23 cellular contexts compared by ENCODE assay signal in the genomic region with DNA sequence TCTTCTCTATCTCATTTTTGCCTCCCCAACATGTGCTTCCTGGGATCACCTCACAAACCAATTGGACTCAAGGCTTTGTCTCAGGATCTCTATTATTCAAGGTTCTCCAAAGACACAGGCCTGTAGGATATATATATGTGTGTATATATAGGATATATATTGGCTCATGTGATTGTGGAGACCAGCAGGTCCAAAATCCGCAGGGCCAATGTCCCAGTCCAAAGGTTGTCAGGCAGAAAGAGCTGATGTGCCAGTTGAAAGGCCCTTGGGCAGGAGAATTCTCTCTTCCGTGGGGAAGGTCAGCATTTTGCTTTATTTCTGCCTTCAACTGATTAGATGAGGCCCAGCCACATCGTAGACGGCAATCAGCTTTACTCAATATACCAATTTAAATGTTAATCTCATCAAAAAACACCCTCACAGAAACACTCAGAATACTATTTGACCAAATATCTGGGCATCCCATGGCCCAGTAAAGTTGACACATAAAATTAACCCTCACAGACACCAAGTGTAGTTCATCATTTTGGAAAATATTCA. TPM values are rescaled to one million over a fixed set of nuclear protein-coding genes. Genes with fewer than 3 reads are reported as not detected.
DNase-seq lines count a peak whose midpoint lies in the region; FAIRE-seq and TF ChIP-seq lines count a peak whose summit lies in the region.
"Had no signal": no experiment of that assay in that cellular context is flagged by ENCODE, and none has a peak within 500 bp of the region (broad histone marks: within the 10 kb centered on the region; RNA-seq: fewer than 3 reads in every experiment).

No MANE protein-coding gene starts in this region.

- peaks cover 5% of the 10 kb centered on the region for H4K20me1 ChIP-seq in astrocyte (ENCODE audit: insufficient read depth, low read length)
- H4K20me1 ChIP-seq in neural progenitor cell (ENCODE audit: low read depth): peaks cover 43% of the 10 kb centered on the region

- TF ChIP-seq CTCF in astrocyte (IDR thresholded peaks at IDR 0.05; ENCODE audit: insufficient read depth, low read depth, low read length) (no peak), mesothelial cell of epicardium (IDR thresholded peaks at IDR 0.05; ENCODE audit: unreplicated experiment) (no peak), neural progenitor cell (IDR thresholded peaks at IDR 0.05) (no peak), brain microvascular endothelial cell (IDR thresholded peaks at IDR 0.05; ENCODE audit: low read depth, low read length, missing control alignments) (no peak)

- H2AFZ ChIP-seq in astrocyte (ENCODE audit: low read depth, low read length): no peak overlapping the region
- no peak overlapping the region for H2AFZ ChIP-seq in neural progenitor cell (replicated peaks)

- no peak overlapping the region for H3K4me3 ChIP-seq in astrocyte (ENCODE audit: insufficient read depth, low read depth, low read length)
- no peak overlapping the region for H3K4me3 ChIP-seq in neural progenitor cell
- no peak overlapping the region for H3K4me3 ChIP-seq in brain microvascular endothelial cell (ENCODE audit: low read depth, low read length)
- H3K4me3 ChIP-seq: MG63 had no signal

- no peaks in the 10 kb centered on the region for H3K9me3 Mint-ChIP-seq in activated naive CD4-positive, alpha-beta T cell treated with anti-CD3 and anti-CD28 coated beads, Interleukin-2, amount 10 ng/mL, durations not matched to agents 7 days and 5 days
- H3K9me3 Mint-ChIP-seq in astrocyte (ENCODE audit: unreplicated experiment) (peaks cover 2% of the 10 kb centered on the region), mesothelial cell of epicardium (no peaks in the 10 kb centered on the region), neural progenitor cell (peaks cover 2% of the 10 kb centered on the region)

- H3K27ac ChIP-seq in astrocyte (ENCODE audit: low read depth, low read length) (no peak overlapping the region), neural progenitor cell (no peak overlapping the region), brain microvascular endothelial cell (no peak overlapping the region)

- H3K4me2 ChIP-seq in astrocyte (ENCODE audit: low read length) (no peak overlapping the region), neural progenitor cell (no peak overlapping the region)

- H3K9ac ChIP-seq in astrocyte (ENCODE audit: low read length) (no peak overlapping the region), neural progenitor cell (no peak overlapping the region)

- H3K27ac Mint-ChIP-seq in activated naive CD4-positive, alpha-beta T cell treated with anti-CD3 and anti-CD28 coated beads, Interleukin-2, amount 10 ng/mL, durations not matched to agents 7 days and 5 days: no peak overlapping the region
- H3K27ac Mint-ChIP-seq in astrocyte (ENCODE audit: unreplicated experiment) (no peak overlapping the region), mesothelial cell of epicardium (no peak overlapping the region), neural progenitor cell (no peak overlapping the region)
- H3K27ac Mint-ChIP-seq: CD14-positive monocyte had no signal

- H3K4me3 Mint-ChIP-seq in activated naive CD4-positive, alpha-beta T cell treated with anti-CD3 and anti-CD28 coated beads, Interleukin-2, amount 10 ng/mL, durations not matched to agents 7 days and 5 days: peak overlapping the region; percentile 63
- H3K4me3 Mint-ChIP-seq in astrocyte (ENCODE audit: unreplicated experiment) (peak overlapping the region; percentile 86), mesothelial cell of epicardium (peak overlapping the region; percentile 8), neural progenitor cell (peak overlapping the region; percentile 87)

- no peak for DNase-seq in activated naive CD4-positive, alpha-beta T cell treated with anti-CD3 and anti-CD28 coated beads, Interleukin-2, amount 10 ng/mL, durations not matched to agents 7 days and 5 days
- no peak for DNase-seq in activated naive CD4-positive, alpha-beta T cell treated with Interleukin-2 at 50 U/mL for 16 hours
- DNase-seq in astrocyte (ENCODE audit: low read depth) (no peak), mesothelial cell of epicardium (ENCODE audit: low spot score in 2 of 2, unreplicated experiment in 2 of 2) (no peak), neural progenitor cell (ENCODE audit: low spot score) (no peak), brain microvascular endothelial cell (no peak), superior temporal gyrus (ENCODE audit: extremely low spot score) (no peak), Kasumi-1 (lab: John Stamatoyannopoulos, UW) (no peak)
- DNase-seq: BE2C, DMS153, MG63, NCI-H1105 treated with DMSO at 0.1 percent for 48 hours, NCI-H146, NCI-H1930, NCI-H2107, NCI-H524 treated with DMSO at 0.1 percent for 48 hours, NCI-H774, SIG-M5 had no signal

- FAIRE-seq in astrocyte (lab: Jason Lieb, UNC): no peak
- FAIRE-seq: GM18507, H54, HTR-8/SVneo, RCC 7860 had no signal

- peaks cover 14% of the 10 kb centered on the region for H3K36me3 Mint-ChIP-seq in activated naive CD4-positive, alpha-beta T cell treated with anti-CD3 and anti-CD28 coated beads, Interleukin-2, amount 10 ng/mL, durations not matched to agents 7 days and 5 days
- H3K36me3 Mint-ChIP-seq in astrocyte (ENCODE audit: low read depth, unreplicated experiment) (peaks cover 5% of the 10 kb centered on the region), mesothelial cell of epicardium (no peaks in the 10 kb centered on the region), neural progenitor cell (no peaks in the 10 kb centered on the region)

- CTCF ChIA-PET in activated naive CD4-positive, alpha-beta T cell treated with anti-CD3 and anti-CD28 coated beads, Interleukin-2, amount 10 ng/mL, durations not matched to agents 7 days and 5 days (lab: Charles Lee): no interaction called here

- in situ Hi-C loops in brain microvascular endothelial cell (cut with HindIII; ENCODE audit: low pct_ligation_motif_present, low sequenced_read_pairs): no loop called here

- H3K36me3 ChIP-seq in astrocyte (ENCODE audit: insufficient read depth, low read length): no peaks in the 10 kb centered on the region
- no peaks in the 10 kb centered on the region for H3K36me3 ChIP-seq in neural progenitor cell
- H3K36me3 ChIP-seq in brain microvascular endothelial cell (replicated peaks): no peaks in the 10 kb centered on the region
- H3K36me3 ChIP-seq: BE2C, MG63 had no signal

- H3K27me3 ChIP-seq in astrocyte (ENCODE audit: insufficient read depth, low read length) (peaks cover 23% of the 10 kb centered on the region), neural progenitor cell (peaks cover 33% of the 10 kb centered on the region), brain microvascular endothelial cell (replicated peaks) (peaks cover 7% of the 10 kb centered on the region)
- H3K27me3 ChIP-seq: BE2C, MG63 had no signal

- H3K4me1 ChIP-seq in astrocyte (ENCODE audit: insufficient read depth, low read length) (peaks cover 7% of the 10 kb centered on the region), neural progenitor cell (peaks cover 24% of the 10 kb centered on the region)
- H3K4me1 ChIP-seq: BE2C had no signal

- peaks cover 51% of the 10 kb centered on the region for H3K27me3 Mint-ChIP-seq in activated naive CD4-positive, alpha-beta T cell treated with anti-CD3 and anti-CD28 coated beads, Interleukin-2, amount 10 ng/mL, durations not matched to agents 7 days and 5 days
- H3K27me3 Mint-ChIP-seq in astrocyte (ENCODE audit: low read depth, unreplicated experiment): peaks cover 13% of the 10 kb centered on the region
- peaks cover 47% of the 10 kb centered on the region for H3K27me3 Mint-ChIP-seq in mesothelial cell of epicardium (ENCODE audit: low read depth)
- H3K27me3 Mint-ChIP-seq in neural progenitor cell (ENCODE audit: insufficient read depth, low read depth): peaks cover 13% of the 10 kb centered on the region

- H3F3A ChIP-seq in neural progenitor cell (ENCODE audit: low read depth): peaks cover 10% of the 10 kb centered on the region

- peaks cover 7% of the 10 kb centered on the region for H3K9me3 ChIP-seq in astrocyte (ENCODE audit: insufficient read depth, low read depth, low read length)
- no peaks in the 10 kb centered on the region for H3K9me3 ChIP-seq in neural progenitor cell (ENCODE audit: low read depth)
- H3K9me3 ChIP-seq: MG63 had no signal

- H3K79me2 ChIP-seq in astrocyte (ENCODE audit: insufficient read depth, low read length) (no peaks in the 10 kb centered on the region), neural progenitor cell (ENCODE audit: low read depth) (no peaks in the 10 kb centered on the region)

- H3K4me1 Mint-ChIP-seq in activated naive CD4-positive, alpha-beta T cell treated with anti-CD3 and anti-CD28 coated beads, Interleukin-2, amount 10 ng/mL, durations not matched to agents 7 days and 5 days: peaks cover 12% of the 10 kb centered on the region
- H3K4me1 Mint-ChIP-seq in astrocyte (ENCODE audit: low read depth, unreplicated experiment) (peaks cover 11% of the 10 kb centered on the region), mesothelial cell of epicardium (peaks cover 4% of the 10 kb centered on the region), neural progenitor cell (peaks cover 14% of the 10 kb centered on the region)

RNA-seq across cellular contexts. Expression of a gene that starts 1.3 kb away (rescaled TPM):
- total RNA-seq in astrocyte (3.3 and 4.5 TPM in 2 replicates), mesothelial cell of epicardium (0.80 to 0.95 TPM (median 0.81 TPM) in 3 replicates), neural progenitor cell (ENCODE audit: low replicate concordance) (0.19 and 0.34 TPM in 2 replicates)

RNA-seq across cellular contexts. Expression of a gene that starts 41.6 kb away (rescaled TPM):
- total RNA-seq in astrocyte (139 and 143 TPM in 2 replicates), mesothelial cell of epicardium (93.9 to 104 TPM (median 98.2 TPM) in 3 replicates), neural progenitor cell (ENCODE audit: low replicate concordance) (116 and 191 TPM in 2 replicates)

RNA-seq across cellular contexts. Expression of a gene that starts 51.3 kb away (rescaled TPM):
- total RNA-seq in astrocyte (82.9 and 107 TPM in 2 replicates), mesothelial cell of epicardium (88.3 to 94.5 TPM (median 90.7 TPM) in 3 replicates), neural progenitor cell (ENCODE audit: low replicate concordance) (81.5 and 117 TPM in 2 replicates)

Comparison
In these comparisons a context has a peak if more than half of its experiments do, and no peak if none do; other contexts are left out.
1. H3K4me3 Mint-ChIP-seq: peak in every context shown above with its lines; median percentile 87 in neural progenitor cell; 86 in astrocyte; 63 in activated naive CD4-positive, alpha-beta T cell treated with anti-CD3 and anti-CD28 coated beads, Interleukin-2, amount 10 ng/mL, durations not matched to agents 7 days and 5 days; 8 in mesothelial cell of epicardium.